ENCODE assay signal across 9 cellular contexts in genomic region chr17:44355310-44355640, GRCh38. TPM values are rescaled to one million over a fixed set of nuclear protein-coding genes. Genes with fewer than 3 reads are reported as not detected.
DNase-seq lines count a peak whose midpoint lies in the region; ATAC-seq, FAIRE-seq and TF ChIP-seq lines count a peak whose summit lies in the region.
"Had no signal": no experiment of that assay in that cellular context is flagged by ENCODE, and none has a peak within 500 bp of the region (broad histone marks: within the 10 kb centered on the region; RNA-seq: fewer than 3 reads in every experiment).

No MANE protein-coding gene starts in this region.

- POLR2A ChIA-PET in HepG2 (lab: Yijun Ruan, JAX): interaction anchor here (4.8 kb wide), 1 partner anchor 10 kb away, joined by 24 read pairs; the partner anchor contains the start of gene GRN

- no peak for FAIRE-seq in HepG2 (lab: Jason Lieb, UNC)

- DNase-seq in HepG2 (ENCODE audit: low spot score) (no peak), right lobe of liver (no peak), osteoblast (ENCODE audit: insufficient read length, low spot score, missing footprints) (peak; percentile 85), foreskin keratinocyte (no peak)
- DNase-seq: anterior cingulate cortex, dermis blood vessel endothelial cell, NCI-H2029 treated with DMSO at 0.1 percent for 48 hours, NCI-H774, SIG-M5 had no signal

- CTCF ChIA-PET in HepG2 (lab: Yijun Ruan, JAX; ENCODE audit: low intra/inter-chr PET ratio, low total read pairs): interaction anchor here (1.1 to 2.0 kb wide), 2 partner anchors 8 to 168 kb away, joined by 3 to 9 read pairs; partner anchors contain the start of gene FAM171A2

- TF ChIP-seq POLR2A in HepG2 (IDR thresholded peaks at IDR 0.05; ENCODE audit: insufficient read depth in 1 of 2, low read depth in 2 of 2, low read length in 2 of 2) (no peak), right lobe of liver (IDR thresholded peaks at IDR 0.05) (no peak)

- H2AFZ ChIP-seq in HepG2 (ENCODE audit: low read length): no peak overlapping the region
- no peak overlapping the region for H2AFZ ChIP-seq in osteoblast (ENCODE audit: low read length)

- H3K36me3 ChIP-seq in HepG2 (replicated peaks in 1 of 2; ENCODE audit: control insufficient read depth in 1 of 2, insufficient read depth in 2 of 2, low read length in 2 of 2) (peaks cover 9 to 22% of the 10 kb centered on the region in 2 experiments), right lobe of liver (peaks cover 0 to 22% (median 10%) of the 10 kb centered on the region in 4 donors), osteoblast (ENCODE audit: insufficient read depth, low read length) (peaks cover 11% of the 10 kb centered on the region)

- TF ChIP-seq CTCF in HepG2 (CRISPR knock-in tag; IDR thresholded peaks at IDR 0.05) (no peak), right lobe of liver (IDR thresholded peaks at IDR 0.05) (no peak), osteoblast (IDR thresholded peaks at IDR 0.05; ENCODE audit: extremely low read depth, low read depth, low read length) (no peak), foreskin keratinocyte (conservative IDR thresholded peaks at IDR 0.05) (no peak)

- no peak overlapping the region for H3K27ac ChIP-seq in HepG2 (ENCODE audit: extremely low read length, insufficient read depth, low read length)
- H3K27ac ChIP-seq in right lobe of liver: no peak overlapping the region
- H3K27ac ChIP-seq in osteoblast (ENCODE audit: low read depth, low read length): no peak overlapping the region
- H3K27ac ChIP-seq in foreskin keratinocyte: no peak overlapping the region

- no peak for TF ChIP-seq RAD21 in HepG2 (CRISPR knock-in tag; IDR thresholded peaks at IDR 0.05)

- H3K79me2 ChIP-seq in HepG2 (ENCODE audit: insufficient read depth, low read length): no peaks in the 10 kb centered on the region
- no peaks in the 10 kb centered on the region for H3K79me2 ChIP-seq in osteoblast (ENCODE audit: insufficient read depth, low read length)

- peaks cover 8% of the 10 kb centered on the region for H3K4me1 ChIP-seq in HepG2 (ENCODE audit: insufficient read depth, low read length)
- H3K4me1 ChIP-seq in right lobe of liver: no peaks in the 10 kb centered on the region
- H3K4me1 ChIP-seq in osteoblast (ENCODE audit: insufficient read depth, low read length): no peaks in the 10 kb centered on the region
- H3K4me1 ChIP-seq in foreskin keratinocyte: no peaks in the 10 kb centered on the region

- peaks cover 8 to 10% of the 10 kb centered on the region in 2 experiments; a peak in 3 of 5 replicates for H3K27me3 ChIP-seq in HepG2 (ENCODE audit: control insufficient read depth in 1 of 2, insufficient read depth in 2 of 2, low read length in 2 of 2)
- no peaks in the 10 kb centered on the region for H3K27me3 ChIP-seq in right lobe of liver
- H3K27me3 ChIP-seq in osteoblast (ENCODE audit: insufficient read depth, low read length): no peaks in the 10 kb centered on the region
- H3K27me3 ChIP-seq in foreskin keratinocyte: peaks cover 11% of the 10 kb centered on the region

- BruUV-seq in HepG2 (replicated peaks; lab: Mats Ljungman, UMichigan): no TSS peak

- in situ Hi-C loops in HepG2 (cut with HindIII; ENCODE audit: extremely low pct_ligation_motif_present, low pct_unique_long_range_greater_than_20kb): no loop called here

- peak overlapping the region in 2 of 3 experiments; percentile 45 to 56; a peak in 3 of 6 replicates for H3K4me3 ChIP-seq in HepG2 (replicated peaks in 1 of 3; ENCODE audit: insufficient read depth in 1 of 3, low read depth in 2 of 3, low read length in 3 of 3)
- H3K4me3 ChIP-seq in right lobe of liver: no peak overlapping the region
- H3K4me3 ChIP-seq in osteoblast (ENCODE audit: insufficient read depth, low read length): no peak overlapping the region

- H3K4me2 ChIP-seq in HepG2 (ENCODE audit: low read depth, low read length): peak overlapping the region; percentile 65
- no peak overlapping the region for H3K4me2 ChIP-seq in osteoblast (ENCODE audit: insufficient read depth, low read length)

- intact Hi-C loops in HepG2 (cut with micrococcal nuclease; ENCODE audit: unreplicated experiment) (loop anchor here (10.0 kb wide), 1 partner anchor 170 kb away; no protein-coding TSS in a partner anchor), right lobe of liver (cut with DNase I) (loop anchor here in 1 of 2 donors (10.0 kb wide), 1 partner anchor 140 kb away; the partner anchor contains the start of gene UBTF)

- WGBS in HepG2 (ENCODE audit: low lambda C conversion rate): 71% methylated on average over 9 of the region's 10 CpGs
- WGBS in right lobe of liver (ENCODE audit: insufficient coverage, low coverage, low lambda C conversion rate, missing lambda C conversion rate): no CpG with 5 or more reads among the region's 10 CpGs

- TF ChIP-seq EP300 in HepG2 (IDR thresholded peaks at IDR 0.05; ENCODE audit: low read depth in 2 of 2, low read length in 2 of 2) (no peak), HepG2 (CRISPR knock-in tag; IDR thresholded peaks at IDR 0.05; ENCODE audit: borderline replicate concordance) (no peak)

- H3K9ac ChIP-seq in HepG2 (ENCODE audit: insufficient read depth, low read depth, low read length): no peak overlapping the region; the same call in 1 of the 2 replicates

- ATAC-seq in HepG2 (peak; percentile 11), right lobe of liver (no peak), foreskin keratinocyte (no peak)

- H3K9me3 ChIP-seq in HepG2 (ENCODE audit: low read length) (no peaks in the 10 kb centered on the region), right lobe of liver (no peaks in the 10 kb centered on the region), osteoblast (ENCODE audit: low read depth, low read length) (no peaks in the 10 kb centered on the region)

- H4K20me1 ChIP-seq in HepG2 (ENCODE audit: insufficient read depth, low read length): no peaks in the 10 kb centered on the region
- no peaks in the 10 kb centered on the region for H4K20me1 ChIP-seq in osteoblast (ENCODE audit: insufficient read depth, low read length)

RNA-seq across cellular contexts. Expression of gene FAM171A2, which starts 8.4 kb away (rescaled TPM):
- total RNA-seq in HepG2 (2016; rRNA removed; fragmentation: Illumina TruSeq; extraction: Trizol) (1.0 and 1.8 TPM in 2 replicates), right lobe of liver (under 1 TPM; 0.16 to 0.68 (median 0.39) TPM), osteoblast (3.5 and 4.3 TPM in 2 replicates), foreskin keratinocyte (1.4 and 1.6 TPM in 2 replicates)
- 0.44 and 1.2 TPM in 2 replicates for total RNA-seq in HepG2 (2016; cell fraction: cytosol; rRNA removed; fragmentation: Illumina TruSeq; extraction: Trizol; ENCODE audit: low read depth)
- total RNA-seq in HepG2 (2016; cell fraction: insoluble cytoplasmic fraction; rRNA removed; fragmentation: Illumina TruSeq; extraction: Trizol): 0.97 and 2.0 TPM in 2 replicates
- total RNA-seq in HepG2 (2016; cell fraction: membrane; rRNA removed; fragmentation: Illumina TruSeq; extraction: Trizol): 1.4 and 2.0 TPM in 2 replicates
- total RNA-seq in HepG2 (2016; cell fraction: nucleus; rRNA removed; fragmentation: Illumina TruSeq; extraction: Trizol): 1.8 and 2.4 TPM in 2 replicates
- polyA plus RNA-seq in HepG2 (2011; rRNA removed) (3.6 and 5.8 TPM in 2 replicates), foreskin keratinocyte (0.98 and 1.3 TPM in 2 replicates)
- 3.3 and 4.9 TPM in 2 replicates for polyA plus RNA-seq in HepG2 (2011; cell fraction: cytosol; rRNA removed)
- polyA plus RNA-seq in HepG2 (2011; cell fraction: nucleus; rRNA removed): 5.7 and 6.2 TPM in 2 replicates
- 3.9 and 7.7 TPM in 2 replicates for polyA plus RNA-seq in HepG2 (2012)
- 0.99 and 1.1 TPM in 2 replicates for polyA plus RNA-seq in HepG2 (2016; cell fraction: cytosol; fragmentation: Illumina TruSeq; extraction: Trizol; ENCODE audit: low read depth)
- 0.66 and 0.71 TPM in 2 replicates for polyA plus RNA-seq in HepG2 (2016; cell fraction: insoluble cytoplasmic fraction; fragmentation: Illumina TruSeq; extraction: Trizol; ENCODE audit: low read depth)
- 0.84 and 1.1 TPM in 2 replicates for polyA plus RNA-seq in HepG2 (2016; cell fraction: membrane; fragmentation: Illumina TruSeq; extraction: Trizol; ENCODE audit: low read depth)
- polyA plus RNA-seq in HepG2 (2016; cell fraction: nucleus; fragmentation: Illumina TruSeq; extraction: Trizol; ENCODE audit: insufficient read depth, low read depth): 3.3 and 3.5 TPM in 2 replicates
- polyA minus RNA-seq in HepG2 (2011; rRNA and poly(A)+ RNA removed; ENCODE audit: low replicate concordance): 1.3 and 9.8 TPM in 2 replicates
- 3.0 and 3.8 TPM in 2 replicates for polyA minus RNA-seq in HepG2 (2011; cell fraction: cytosol; rRNA and poly(A)+ RNA removed)
- polyA minus RNA-seq in HepG2 (2011; cell fraction: nucleus; rRNA and poly(A)+ RNA removed): 1.3 and 2.7 TPM in 2 replicates

RNA-seq across cellular contexts. Expression of gene GRN, which starts 10.2 kb away (rescaled TPM):
- total RNA-seq in HepG2 (2016; rRNA removed; fragmentation: Illumina TruSeq; extraction: Trizol): 41.2 and 86.6 TPM in 2 replicates
- total RNA-seq in HepG2 (2016; cell fraction: cytosol; rRNA removed; fragmentation: Illumina TruSeq; extraction: Trizol; ENCODE audit: low read depth): 14.7 and 16.4 TPM in 2 replicates
- 36.4 and 95.6 TPM in 2 replicates for total RNA-seq in HepG2 (2016; cell fraction: insoluble cytoplasmic fraction; rRNA removed; fragmentation: Illumina TruSeq; extraction: Trizol)
- total RNA-seq in HepG2 (2016; cell fraction: membrane; rRNA removed; fragmentation: Illumina TruSeq; extraction: Trizol): 24.9 and 32.7 TPM in 2 replicates
- total RNA-seq in HepG2 (2016; cell fraction: nucleus; rRNA removed; fragmentation: Illumina TruSeq; extraction: Trizol): 81.7 and 101 TPM in 2 replicates
- 143 and 195 TPM in 2 replicates for polyA plus RNA-seq in HepG2 (2011; rRNA removed)
- 82.9 and 130 TPM in 2 replicates for polyA plus RNA-seq in HepG2 (2011; cell fraction: cytosol; rRNA removed)
- polyA plus RNA-seq in HepG2 (2011; cell fraction: nucleus; rRNA removed): 653 and 705 TPM in 2 replicates
- polyA plus RNA-seq in HepG2 (2012): 166 and 219 TPM in 2 replicates
- polyA plus RNA-seq in HepG2 (2016; cell fraction: cytosol; fragmentation: Illumina TruSeq; extraction: Trizol; ENCODE audit: low read depth): 23.3 and 23.7 TPM in 2 replicates
- 50.3 and 62.4 TPM in 2 replicates for polyA plus RNA-seq in HepG2 (2016; cell fraction: insoluble cytoplasmic fraction; fragmentation: Illumina TruSeq; extraction: Trizol; ENCODE audit: low read depth)
- polyA plus RNA-seq in HepG2 (2016; cell fraction: membrane; fragmentation: Illumina TruSeq; extraction: Trizol; ENCODE audit: low read depth): 32.0 and 32.7 TPM in 2 replicates
- polyA plus RNA-seq in HepG2 (2016; cell fraction: nucleus; fragmentation: Illumina TruSeq; extraction: Trizol; ENCODE audit: insufficient read depth, low read depth): 211 and 219 TPM in 2 replicates
- 65.4 and 170 TPM in 2 replicates for polyA minus RNA-seq in HepG2 (2011; rRNA and poly(A)+ RNA removed; ENCODE audit: low replicate concordance)
- 146 and 172 TPM in 2 replicates for polyA minus RNA-seq in HepG2 (2011; cell fraction: cytosol; rRNA and poly(A)+ RNA removed)
- polyA minus RNA-seq in HepG2 (2011; cell fraction: nucleus; rRNA and poly(A)+ RNA removed): 48.2 and 74.1 TPM in 2 replicates
- total RNA-seq in right lobe of liver: 100 to 1,000 TPM in 5 of 6 experiments, 10 to 100 TPM in 1; 84.5 to 230 (median 150) TPM
- total RNA-seq in osteoblast: 382 and 390 TPM in 2 replicates
- total RNA-seq in foreskin keratinocyte: 272 and 283 TPM in 2 replicates
- polyA plus RNA-seq in foreskin keratinocyte: 290 and 301 TPM in 2 replicates

RNA-seq across cellular contexts. Expression of gene SLC25A39, which starts 30.7 kb away (rescaled TPM):
- total RNA-seq in HepG2 (2016; rRNA removed; fragmentation: Illumina TruSeq; extraction: Trizol) (119 and 151 TPM in 2 replicates), right lobe of liver (100 to 1,000 TPM in 2 of 6 experiments, 10 to 100 TPM in 4; 56.3 to 111 (median 64.6) TPM), osteoblast (60.1 and 60.7 TPM in 2 replicates), foreskin keratinocyte (171 and 183 TPM in 2 replicates)
- total RNA-seq in HepG2 (2016; cell fraction: cytosol; rRNA removed; fragmentation: Illumina TruSeq; extraction: Trizol; ENCODE audit: low read depth): 410 and 476 TPM in 2 replicates
- total RNA-seq in HepG2 (2016; cell fraction: insoluble cytoplasmic fraction; rRNA removed; fragmentation: Illumina TruSeq; extraction: Trizol): 99.0 and 156 TPM in 2 replicates
- 478 and 550 TPM in 2 replicates for total RNA-seq in HepG2 (2016; cell fraction: membrane; rRNA removed; fragmentation: Illumina TruSeq; extraction: Trizol)
- total RNA-seq in HepG2 (2016; cell fraction: nucleus; rRNA removed; fragmentation: Illumina TruSeq; extraction: Trizol): 88.4 and 102 TPM in 2 replicates
- polyA plus RNA-seq in HepG2 (2011; rRNA removed) (144 and 164 TPM in 2 replicates), foreskin keratinocyte (249 and 257 TPM in 2 replicates)
- polyA plus RNA-seq in HepG2 (2011; cell fraction: cytosol; rRNA removed): 120 and 173 TPM in 2 replicates
- polyA plus RNA-seq in HepG2 (2011; cell fraction: nucleus; rRNA removed): 432 and 489 TPM in 2 replicates
- 90.6 and 129 TPM in 2 replicates for polyA plus RNA-seq in HepG2 (2012)
- polyA plus RNA-seq in HepG2 (2016; cell fraction: cytosol; fragmentation: Illumina TruSeq; extraction: Trizol; ENCODE audit: low read depth): 809 and 889 TPM in 2 replicates
- polyA plus RNA-seq in HepG2 (2016; cell fraction: insoluble cytoplasmic fraction; fragmentation: Illumina TruSeq; extraction: Trizol; ENCODE audit: low read depth): 161 and 204 TPM in 2 replicates
- 764 and 806 TPM in 2 replicates for polyA plus RNA-seq in HepG2 (2016; cell fraction: membrane; fragmentation: Illumina TruSeq; extraction: Trizol; ENCODE audit: low read depth)
- 299 and 303 TPM in 2 replicates for polyA plus RNA-seq in HepG2 (2016; cell fraction: nucleus; fragmentation: Illumina TruSeq; extraction: Trizol; ENCODE audit: insufficient read depth, low read depth)
- polyA minus RNA-seq in HepG2 (2011; rRNA and poly(A)+ RNA removed; ENCODE audit: low replicate concordance): 136 and 157 TPM in 2 replicates
- 35.4 and 57.5 TPM in 2 replicates for polyA minus RNA-seq in HepG2 (2011; cell fraction: cytosol; rRNA and poly(A)+ RNA removed)
- 45.3 and 47.1 TPM in 2 replicates for polyA minus RNA-seq in HepG2 (2011; cell fraction: nucleus; rRNA and poly(A)+ RNA removed)

RNA-seq across cellular contexts. Expression of gene ITGA2B, which starts 34.2 kb away (rescaled TPM):
- 0.38 and 0.41 TPM in 2 replicates for total RNA-seq in HepG2 (2016; rRNA removed; fragmentation: Illumina TruSeq; extraction: Trizol)
- 0.30 TPM in 1 of 2 replicates, not detected in the other for total RNA-seq in HepG2 (2016; cell fraction: cytosol; rRNA removed; fragmentation: Illumina TruSeq; extraction: Trizol; ENCODE audit: low read depth)
- total RNA-seq in HepG2 (2016; cell fraction: insoluble cytoplasmic fraction; rRNA removed; fragmentation: Illumina TruSeq; extraction: Trizol): 0.22 and 0.37 TPM in 2 replicates
- 0.19 and 0.83 TPM in 2 replicates for total RNA-seq in HepG2 (2016; cell fraction: membrane; rRNA removed; fragmentation: Illumina TruSeq; extraction: Trizol)
- 0.37 and 0.44 TPM in 2 replicates for total RNA-seq in HepG2 (2016; cell fraction: nucleus; rRNA removed; fragmentation: Illumina TruSeq; extraction: Trizol)
- polyA plus RNA-seq in HepG2 (2011; rRNA removed): 1.1 and 1.9 TPM in 2 replicates
- polyA plus RNA-seq in HepG2 (2011; cell fraction: cytosol; rRNA removed): 0.42 and 0.63 TPM in 2 replicates
- polyA plus RNA-seq in HepG2 (2011; cell fraction: nucleus; rRNA removed): 11.3 and 12.6 TPM in 2 replicates
- 2.4 and 4.7 TPM in 2 replicates for polyA plus RNA-seq in HepG2 (2012)
- polyA plus RNA-seq in HepG2 (2016; cell fraction: cytosol; fragmentation: Illumina TruSeq; extraction: Trizol; ENCODE audit: low read depth): 0.27 TPM in 1 of 2 replicates, not detected in the other
- 0.25 TPM in 1 of 2 replicates, not detected in the other for polyA plus RNA-seq in HepG2 (2016; cell fraction: insoluble cytoplasmic fraction; fragmentation: Illumina TruSeq; extraction: Trizol; ENCODE audit: low read depth)
- polyA plus RNA-seq in HepG2 (2016; cell fraction: membrane; fragmentation: Illumina TruSeq; extraction: Trizol; ENCODE audit: low read depth): 0.40 TPM in 1 of 2 replicates, not detected in the other
- polyA plus RNA-seq in HepG2 (2016; cell fraction: nucleus; fragmentation: Illumina TruSeq; extraction: Trizol; ENCODE audit: insufficient read depth, low read depth): 0.60 and 1.3 TPM in 2 replicates
- 0.74 and 1.3 TPM in 2 replicates for polyA minus RNA-seq in HepG2 (2011; rRNA and poly(A)+ RNA removed; ENCODE audit: low replicate concordance)
- polyA minus RNA-seq in HepG2 (2011; cell fraction: cytosol; rRNA and poly(A)+ RNA removed): 0.26 and 0.69 TPM in 2 replicates
- polyA minus RNA-seq in HepG2 (2011; cell fraction: nucleus; rRNA and poly(A)+ RNA removed): 1.9 and 2.4 TPM in 2 replicates
- 1 to 10 TPM in 2 of 6 experiments, under 1 TPM in 3, not detected in 1; 0.37 to 1.5 (median 0.49) TPM for total RNA-seq in right lobe of liver
- total RNA-seq in osteoblast: 0.59 TPM in 1 of 2 replicates, not detected in the other
- total RNA-seq in foreskin keratinocyte: 0.25 and 0.37 TPM in 2 replicates
- 0.08 and 0.13 TPM in 2 replicates for polyA plus RNA-seq in foreskin keratinocyte

RNA-seq across cellular contexts. Expression of gene RUNDC3A, which starts 46.9 kb away (rescaled TPM):
- total RNA-seq in HepG2 (2016; rRNA removed; fragmentation: Illumina TruSeq; extraction: Trizol) (not detected in 2 replicates), right lobe of liver (under 1 TPM in 2 of 6 experiments, not detected in 4; 0.12 to 0.75 TPM), osteoblast (under 0.01 TPM in 1 of 2 replicates, not detected in the other), foreskin keratinocyte (0.14 and 0.18 TPM in 2 replicates)
- total RNA-seq in HepG2 (2016; cell fraction: cytosol; rRNA removed; fragmentation: Illumina TruSeq; extraction: Trizol; ENCODE audit: low read depth): not detected in 2 replicates
- total RNA-seq in HepG2 (2016; cell fraction: insoluble cytoplasmic fraction; rRNA removed; fragmentation: Illumina TruSeq; extraction: Trizol): 0.04 TPM in 1 of 2 replicates, not detected in the other
- 0.31 TPM in 1 of 2 replicates, not detected in the other for total RNA-seq in HepG2 (2016; cell fraction: membrane; rRNA removed; fragmentation: Illumina TruSeq; extraction: Trizol)
- not detected in 2 replicates for total RNA-seq in HepG2 (2016; cell fraction: nucleus; rRNA removed; fragmentation: Illumina TruSeq; extraction: Trizol)
- polyA plus RNA-seq in HepG2 (2011; rRNA removed) (0.25 and 0.33 TPM in 2 replicates), foreskin keratinocyte (0.26 and 0.52 TPM in 2 replicates)
- 0.32 and 0.42 TPM in 2 replicates for polyA plus RNA-seq in HepG2 (2011; cell fraction: cytosol; rRNA removed)
- 0.97 and 1.1 TPM in 2 replicates for polyA plus RNA-seq in HepG2 (2011; cell fraction: nucleus; rRNA removed)
- polyA plus RNA-seq in HepG2 (2012): 0.11 and 0.43 TPM in 2 replicates
- 0.18 TPM in 2 replicates for polyA plus RNA-seq in HepG2 (2016; cell fraction: cytosol; fragmentation: Illumina TruSeq; extraction: Trizol; ENCODE audit: low read depth)
- polyA plus RNA-seq in HepG2 (2016; cell fraction: insoluble cytoplasmic fraction; fragmentation: Illumina TruSeq; extraction: Trizol; ENCODE audit: low read depth): 0.21 and 0.33 TPM in 2 replicates
- polyA plus RNA-seq in HepG2 (2016; cell fraction: membrane; fragmentation: Illumina TruSeq; extraction: Trizol; ENCODE audit: low read depth): 0.07 TPM in 1 of 2 replicates, not detected in the other
- 0.33 TPM in 1 of 2 replicates, not detected in the other for polyA plus RNA-seq in HepG2 (2016; cell fraction: nucleus; fragmentation: Illumina TruSeq; extraction: Trizol; ENCODE audit: insufficient read depth, low read depth)
- polyA minus RNA-seq in HepG2 (2011; rRNA and poly(A)+ RNA removed; ENCODE audit: low replicate concordance): 0.48 TPM in 1 of 2 replicates, not detected in the other
- polyA minus RNA-seq in HepG2 (2011; cell fraction: cytosol; rRNA and poly(A)+ RNA removed): not detected in 2 replicates
- 0.50 TPM in 1 of 2 replicates, not detected in the other for polyA minus RNA-seq in HepG2 (2011; cell fraction: nucleus; rRNA and poly(A)+ RNA removed)

Comparison
In these comparisons a context has a peak if more than half of its experiments do, and no peak if none do; other contexts are left out.
1. H3K4me3 ChIP-seq: peak in HepG2 (2 of 3); none in right lobe of liver (0 of 3) and osteoblast (single experiment).